In genomic region chr1:15541231-15541792, GRCh38 we compare ENCODE assay signal across 23 cellular contexts. TPM values are rescaled to one million over a fixed set of nuclear protein-coding genes. Genes with fewer than 3 reads are reported as not detected.
"Had no signal": no experiment of that assay in that cellular context is flagged by ENCODE, and none has a peak within 500 bp of the region (broad histone marks: within the 10 kb centered on the region; RNA-seq: fewer than 3 reads in every experiment).

No MANE protein-coding gene starts in this region.

- FAIRE-seq: RCC 7860 had no signal

- H3K4me3 ChIP-seq: MG63 had no signal

- H3K9ac ChIP-seq: SK-N-SH had no signal

- H3K9me3 ChIP-seq: MG63, SK-N-SH had no signal

- H3K4me2 ChIP-seq: SK-N-SH had no signal

- H3K27me3 ChIP-seq: MG63 had no signal

- DNase-seq: Karpas-422, KG1, MG63, NCI-H1092, NCI-H1105 treated with DMSO at 0.1 percent for 48 hours, NCI-H1417 treated with DMSO at 0.1 percent for 48 hours, NCI-H146, NCI-H1694 treated with DMSO at 0.1 percent for 48 hours, NCI-H1930, NCI-H2081, NCI-H2107, NCI-H2227 treated with DMSO at 0.1 percent for 48 hours, NCI-H524, NCI-H69, NCI-H774, Right ventricle myocardium superior, RPMI8226, SIG-M5, SK-N-SH, SW 1271 had no signal

RNA-seq across cellular contexts. Expression of gene AGMAT, which starts 43.5 kb away (rescaled TPM):
- total RNA-seq: HT1080, SK-MEL-5 had no signal
